8 cellular contexts compared by ENCODE assay signal in genomic region chr1:32014199-32014936, GRCh38. TPM values are rescaled to one million over a fixed set of nuclear protein-coding genes. Genes with fewer than 3 reads are reported as not detected.
A peak's percentile ranks its signal among the peaks of the same experiment; 100 is the strongest.
DNase-seq lines count a peak whose midpoint lies in the region; ATAC-seq and TF ChIP-seq lines count a peak whose summit lies in the region.

No MANE protein-coding gene starts in this region.

- TF ChIP-seq CTCF in KMS-11 (conservative IDR thresholded peaks at IDR 0.05; ENCODE audit: low read depth, low read length) (no peak), liver (IDR thresholded peaks at IDR 0.05; ENCODE audit: low read depth, low read length, missing input control) (no peak)

- peak; percentile 12 to 43 for DNase-seq in activated CD4-positive, alpha-beta T cell treated with anti-CD3 and anti-CD28 coated beads for 4 hours
- DNase-seq in dermis blood vessel endothelial cell = peak; percentile 59
- DNase-seq in stimulated activated CD4-positive, alpha-beta T cell treated with anti-CD3 and anti-CD28 coated beads, Interleukin-4, amount 100 ng/mL, for 48 hours (ENCODE audit: low read depth in 2 of 2) = peak; percentile 21 to 22

- peaks cover 57% of the 10 kb centered on the region for H3K79me2 ChIP-seq in KMS-11 (ENCODE audit: insufficient read depth, low read depth)

- peaks cover 16% of the 10 kb centered on the region for H4K20me1 ChIP-seq in KMS-11 (ENCODE audit: insufficient read depth)

- ATAC-seq in GM21737 (IDR thresholded peaks at IDR 0.05; ENCODE audit: unreplicated experiment) = peak; percentile 26
- ATAC-seq in GM21423 (IDR thresholded peaks at IDR 0.05; ENCODE audit: unreplicated experiment) = no peak

- H3K27me3 ChIP-seq in KMS-11 (ENCODE audit: insufficient read depth, low read depth) (no peaks in the 10 kb centered on the region), liver (ENCODE audit: control insufficient read depth in 4 of 4, insufficient read depth in 4 of 4, low read length in 3 of 4) (no peaks in the 10 kb centered on the region)

- H3K4me2 ChIP-seq in KMS-11 = peak overlapping the region; percentile 98

- under 1% methylated on average over 54 of the region's 54 CpGs for WGBS in liver

- H3K9me3 ChIP-seq in ES-I3 (ENCODE audit: control insufficient read depth, insufficient read depth, low read length) (no peaks in the 10 kb centered on the region), liver (ENCODE audit: control insufficient read depth in 4 of 4, low read length in 3 of 4) (no peaks in the 10 kb centered on the region)

- H3K36me3 ChIP-seq in ES-I3 (ENCODE audit: insufficient read depth, low read length) (peaks cover 7% of the 10 kb centered on the region), KMS-11 (ENCODE audit: insufficient read depth) (no peaks in the 10 kb centered on the region), liver (ENCODE audit: control insufficient read depth in 4 of 4, insufficient read depth in 3 of 4, low read depth in 1 of 4, low read length in 3 of 4) (no peaks in the 10 kb centered on the region)

- TF ChIP-seq RAD21 in liver (IDR thresholded peaks at IDR 0.05) = no peak

- H3K9ac ChIP-seq in ES-I3 (ENCODE audit: low read depth, low read length) (peak overlapping the region; percentile 76), KMS-11 (peak overlapping the region; percentile 83), liver (ENCODE audit: low read depth in 1 of 2, low read length in 2 of 2) (peak overlapping the region; percentile 67 to 78)

- H3K4me1 ChIP-seq in ES-I3 (ENCODE audit: insufficient read depth, low read length) = peaks cover 8% of the 10 kb centered on the region; the same call in 1 of the 2 replicates
- H3K4me1 ChIP-seq in KMS-11 (ENCODE audit: low read depth, poor library complexity, severe bottlenecking) = peaks cover 62% of the 10 kb centered on the region
- H3K4me1 ChIP-seq in liver (ENCODE audit: control insufficient read depth in 4 of 4, insufficient read depth in 4 of 4, low read length in 3 of 4) = peaks cover 2 to 33% (median 12%) of the 10 kb centered on the region in 4 donors

- peak overlapping the region; percentile 47 for H2AFZ ChIP-seq in KMS-11 (ENCODE audit: low read depth)

- H3K4me3 ChIP-seq in KMS-11 (IDR thresholded peaks at IDR 0.05; ENCODE audit: insufficient read depth, low read depth, low read length) (peak overlapping the region; percentile 75), liver (ENCODE audit: low read depth in 1 of 3, low read length in 3 of 3) (peak overlapping the region; percentile 96 to 99 (median 99))

- H3K27ac ChIP-seq in KMS-11 (peak overlapping the region; percentile 81), liver (ENCODE audit: low read depth in 1 of 2, low read length in 2 of 2) (peak overlapping the region; percentile 88 to 94)

TF ChIP-seq in liver, 16 proteins besides CTCF, POLR2A, EP300 and RAD21:
- peak in 1 of 2 donors; percentile 11 for TF ChIP-seq EGR1 (IDR thresholded peaks at IDR 0.05; ENCODE audit: low read depth in 2 of 2)
- TF ChIP-seq RXRA (IDR thresholded peaks at IDR 0.05) = peak; percentile 20 to 47
- TF ChIP-seq SP1 (IDR thresholded peaks at IDR 0.05) = no peak

RNA-seq across cellular contexts. Expression of gene KHDRBS1, which starts 0.7 kb away (rescaled TPM):
- 60.9 and 143 TPM in 2 replicates for total RNA-seq in dermis blood vessel endothelial cell
- 10 to 100 TPM; 21.7 to 37.6 TPM for total RNA-seq in liver
- 10 to 100 TPM; 14.6 to 27.3 TPM for polyA plus RNA-seq in liver

RNA-seq across cellular contexts. Expression of gene TMEM39B, which starts 58.4 kb away (rescaled TPM):
- total RNA-seq in dermis blood vessel endothelial cell (9.9 and 18.3 TPM in 2 replicates), liver (1 to 10 TPM; 3.0 to 4.3 TPM)
- polyA plus RNA-seq in liver = 1 to 10 TPM; 7.6 to 8.1 TPM
